Comparison of ENCODE assay signal across 8 cellular contexts in genomic region chr7:100427762-100428198, GRCh38. TPM values are rescaled to one million over a fixed set of nuclear protein-coding genes. Genes with fewer than 3 reads are reported as not detected.
DNase-seq lines count a peak whose midpoint lies in the region; ATAC-seq and TF ChIP-seq lines count a peak whose summit lies in the region.

No MANE protein-coding gene starts in this region.

- H2BK12ac ChIP-seq in H9 (ENCODE audit: insufficient read length, low read depth, low read length), result no peak overlapping the region

- peaks cover 4 to 14% of the 10 kb centered on the region in 2 experiments; a peak in 3 of 5 replicates for H3K9me3 Mint-ChIP-seq in H9
- H3K9me3 Mint-ChIP-seq in activated CD4-positive, alpha-beta memory T cell treated with anti-CD3 and anti-CD28 coated beads, Interleukin-2, amount 10 ng/mL, durations not matched to agents 7 days and 5 days, result no peaks in the 10 kb centered on the region

- H3K4me1 ChIP-seq in H9 (ENCODE audit: insufficient read depth, low read length) (no peaks in the 10 kb centered on the region), gastroesophageal sphincter (peaks cover 0 to 35% (median 21%) of the 10 kb centered on the region in 3 donors)

- no peak overlapping the region for H3K14ac ChIP-seq in H9 (ENCODE audit: insufficient read depth, low read length)

- H3K79me2 ChIP-seq in H9 (ENCODE audit: insufficient read depth, low read length), result no peaks in the 10 kb centered on the region; the same call in 1 of the 2 replicates

- ATAC-seq in gastroesophageal sphincter, result no peak

- no peak overlapping the region for H2BK15ac ChIP-seq in H9 (ENCODE audit: low read depth, low read length)

- no peaks in the 10 kb centered on the region for H4K20me1 ChIP-seq in H9 (ENCODE audit: control insufficient read depth, insufficient read depth, insufficient read length)

- no peak overlapping the region for H2AK5ac ChIP-seq in H9 (ENCODE audit: insufficient read length, low read length)

- no peak for TF ChIP-seq CTCF in H9 (conservative IDR thresholded peaks at IDR 0.05)
- no peak for TF ChIP-seq CTCF in gastroesophageal sphincter (IDR thresholded peaks at IDR 0.05)

- H3K4me3 ChIP-seq in gastroesophageal sphincter (peak overlapping the region; percentile 91 to 95), skeletal muscle cell (ENCODE audit: low read depth, low read length) (peak overlapping the region; percentile 80)

- H3K9me3 ChIP-seq in H9 (ENCODE audit: control insufficient read depth, low read depth, low read length) (no peaks in the 10 kb centered on the region), gastroesophageal sphincter (no peaks in the 10 kb centered on the region)

- no peak overlapping the region; a peak in 1 of 7 replicates for H3K27ac Mint-ChIP-seq in H9
- H3K27ac Mint-ChIP-seq in activated CD4-positive, alpha-beta memory T cell treated with anti-CD3 and anti-CD28 coated beads, Interleukin-2, amount 10 ng/mL, durations not matched to agents 7 days and 5 days, result peak overlapping the region; percentile 100

- H4K8ac ChIP-seq in H9 (replicated peaks; ENCODE audit: insufficient read length, low read depth, low read length), result no peak overlapping the region

- no peak overlapping the region for H3K56ac ChIP-seq in H9 (ENCODE audit: insufficient read length, low read depth, low read length)

- H3K36me3 Mint-ChIP-seq in H9 (ENCODE audit: insufficient read depth in 1 of 3, low read depth in 3 of 3), result peaks cover 15 to 24% (median 18%) of the 10 kb centered on the region in 3 experiments
- peaks cover 38% of the 10 kb centered on the region for H3K36me3 Mint-ChIP-seq in activated CD4-positive, alpha-beta memory T cell treated with anti-CD3 and anti-CD28 coated beads, Interleukin-2, amount 10 ng/mL, durations not matched to agents 7 days and 5 days (ENCODE audit: low read depth)

- H3K79me1 ChIP-seq in H9 (ENCODE audit: insufficient read depth, low read depth, low read length, poor library complexity, severe bottlenecking), result peaks cover 3% of the 10 kb centered on the region

- H3K27ac ChIP-seq in H9 (ENCODE audit: insufficient read length, low read depth, low read length) (no peak overlapping the region), gastroesophageal sphincter (peak overlapping the region in 3 of 4 donors; percentile 98 to 99 (median 99))

- H3K18ac ChIP-seq in H9 (ENCODE audit: insufficient read length, low read depth, low read length), result no peak overlapping the region

- H3K36me3 ChIP-seq in gastroesophageal sphincter, result peaks cover 0 to 28% of the 10 kb centered on the region in 2 donors

- no CpG with 5 or more reads among the region's 16 CpGs for WGBS in H9 (ENCODE audit: extremely low coverage, insufficient read length, low lambda C conversion rate)
- whole genome bisulfite sequencing in gastroesophageal sphincter (ENCODE audit: low coverage in 1 of 2), 2 donors, result 44 to 70% methylated on average over 5 to 7 of the region's 16 CpGs

- peaks cover 25% of the 10 kb centered on the region for H3K27me3 Mint-ChIP-seq in H9 (ENCODE audit: low read depth)
- peaks cover 3% of the 10 kb centered on the region for H3K27me3 Mint-ChIP-seq in activated CD4-positive, alpha-beta memory T cell treated with anti-CD3 and anti-CD28 coated beads, Interleukin-2, amount 10 ng/mL, durations not matched to agents 7 days and 5 days

- no peak overlapping the region for H2BK20ac ChIP-seq in H9 (ENCODE audit: low read depth, low read length, poor library complexity, severe bottlenecking)

- no peak overlapping the region for H2AFZ ChIP-seq in H9 (ENCODE audit: low read length)

- no peak overlapping the region for H4K91ac ChIP-seq in H9 (ENCODE audit: insufficient read length, low read depth, low read length)

- H2BK5ac ChIP-seq in H9 (ENCODE audit: insufficient read length, low read length), result no peak overlapping the region

- no peak for TF ChIP-seq EP300 in gastroesophageal sphincter (IDR thresholded peaks at IDR 0.05)

- H3K23ac ChIP-seq in H9 (ENCODE audit: insufficient read length, low read depth, low read length), result no peak overlapping the region

- peak overlapping the region; percentile 68 for H3K4me2 ChIP-seq in H9 (ENCODE audit: insufficient read depth, insufficient read length, low read length)

- peak overlapping the region; percentile 95 to 98; a peak in 3 of 5 replicates for H3K4me3 Mint-ChIP-seq in H9
- H3K4me3 Mint-ChIP-seq in activated CD4-positive, alpha-beta memory T cell treated with anti-CD3 and anti-CD28 coated beads, Interleukin-2, amount 10 ng/mL, durations not matched to agents 7 days and 5 days, result peak overlapping the region; percentile 92

- H3K4ac ChIP-seq in H9 (ENCODE audit: low read depth, low read length), result no peak overlapping the region

- H3K27me3 ChIP-seq in H9 (ENCODE audit: insufficient read depth, low read length), result no peaks in the 10 kb centered on the region
- H3K27me3 ChIP-seq in gastroesophageal sphincter, result no peaks in the 10 kb centered on the region

- peaks cover 21 to 25% of the 10 kb centered on the region in 2 experiments for H3K4me1 Mint-ChIP-seq in H9
- H3K4me1 Mint-ChIP-seq in activated CD4-positive, alpha-beta memory T cell treated with anti-CD3 and anti-CD28 coated beads, Interleukin-2, amount 10 ng/mL, durations not matched to agents 7 days and 5 days, result peaks cover 40% of the 10 kb centered on the region

- CTCF ChIA-PET in activated CD4-positive, alpha-beta memory T cell treated with anti-CD3 and anti-CD28 coated beads, Interleukin-2, amount 10 ng/mL, durations not matched to agents 7 days and 5 days (lab: Charles Lee), result interaction anchor here (0.8 to 2.7 kb wide), 7 partner anchors 9 to 425 kb away, joined by 4 to 9 read pairs (median 5); partner anchors contain the start of genes MOSPD3, PPP1R35 and SLC12A9

- H2BK120ac ChIP-seq in H9 (ENCODE audit: low read depth, low read length, poor library complexity, severe bottlenecking), result no peak overlapping the region

- H4K5ac ChIP-seq in H9 (ENCODE audit: insufficient read length, low read depth, low read length), result no peak overlapping the region

- peaks cover 4% of the 10 kb centered on the region for H3K23me2 ChIP-seq in H9 (ENCODE audit: insufficient read length, low read depth, low read length, poor library complexity, severe bottlenecking)

- no peak for TF ChIP-seq POLR2A in gastroesophageal sphincter (IDR thresholded peaks at IDR 0.05)

- H3K9ac ChIP-seq in H9 (ENCODE audit: extremely low read depth, insufficient read length, low read length), result no peak overlapping the region

- no peak overlapping the region for H3T11ph ChIP-seq in H9 (ENCODE audit: low read length)

- POLR2A ChIA-PET in activated CD4-positive, alpha-beta memory T cell treated with anti-CD3 and anti-CD28 coated beads, Interleukin-2, amount 10 ng/mL, durations not matched to agents 7 days and 5 days (lab: Charles Lee), result interaction anchor here (0.7 to 3.2 kb wide), 22 partner anchors 9 to 870 kb away, joined by 3 to 43 read pairs (median 10); partner anchors contain the start of genes AP4M1, FBXO24, LRCH4 and MCM7

- DNase-seq in H9 (no peak), skeletal muscle cell (ENCODE audit: low read depth) (no peak), NCI-H2196 (lab: John Stamatoyannopoulos, UW; ENCODE audit: unreplicated experiment) (no peak), H4 (ENCODE audit: low spot score) (no peak), NCI-H510A treated with DMSO at 0.1 percent for 48 hours (lab: John Stamatoyannopoulos, UW) (no peak)
- no peak for DNase-seq in activated CD4-positive, alpha-beta memory T cell treated with anti-CD3 and anti-CD28 coated beads, Interleukin-2, amount 10 ng/mL, durations not matched to agents 7 days and 5 days
- DNase-seq in stimulated activated CD4-positive, alpha-beta T cell treated with anti-CD3 and anti-CD28 coated beads, Interleukin-1b, Interleukin-23, amount 100 ng/mL, for 48 hours, result no peak

RNA-seq across cellular contexts. Expression of gene ZCWPW1, which starts 0.7 kb away (rescaled TPM):
- total RNA-seq in H9 (2021) (1.1 and 1.3 TPM in 2 replicates), gastroesophageal sphincter (1 to 10 TPM; 4.9 to 8.2 (median 5.8) TPM)
- 1 to 10 TPM; 2.7 to 3.0 TPM for total RNA-seq in activated CD4-positive, alpha-beta memory T cell treated with anti-CD3 and anti-CD28 coated beads, Interleukin-2, amount 10 ng/mL, durations not matched to agents 7 days and 5 days
- 1.9 and 2.2 TPM in 2 replicates for total RNA-seq in H4 (2014; rRNA removed; shearing (Covaris generic))

RNA-seq across cellular contexts. Expression of gene MEPCE, which starts 1.9 kb away (rescaled TPM):
- total RNA-seq in H9 (2021) (68.0 and 69.0 TPM in 2 replicates), gastroesophageal sphincter (10 to 100 TPM; 27.9 to 34.2 (median 30.8) TPM)
- 10 to 100 TPM; 36.7 to 40.1 TPM for total RNA-seq in activated CD4-positive, alpha-beta memory T cell treated with anti-CD3 and anti-CD28 coated beads, Interleukin-2, amount 10 ng/mL, durations not matched to agents 7 days and 5 days
- total RNA-seq in H4 (2014; rRNA removed; shearing (Covaris generic)), result 25.8 and 28.5 TPM in 2 replicates

RNA-seq across cellular contexts. Expression of gene PPP1R35, which starts 8.5 kb away (rescaled TPM):
- 37.4 and 40.2 TPM in 2 replicates for total RNA-seq in H9 (2021)
- total RNA-seq in activated CD4-positive, alpha-beta memory T cell treated with anti-CD3 and anti-CD28 coated beads, Interleukin-2, amount 10 ng/mL, durations not matched to agents 7 days and 5 days, result 100 to 1,000 TPM; 100 to 101 TPM
- 10 to 100 TPM; 19.9 to 26.3 (median 20.7) TPM for total RNA-seq in gastroesophageal sphincter
- 22.6 and 31.5 TPM in 2 replicates for total RNA-seq in H4 (2014; rRNA removed; shearing (Covaris generic))

RNA-seq across cellular contexts. Expression of gene SPACDR, which starts 36.3 kb away (rescaled TPM):
- total RNA-seq in H9 (2021) (0.39 TPM in 1 of 2 replicates, not detected in the other), gastroesophageal sphincter (under 1 TPM in 1 of 4 donors, not detected in 3; 0.67 TPM)
- 1 to 10 TPM; 4.0 to 4.3 TPM for total RNA-seq in activated CD4-positive, alpha-beta memory T cell treated with anti-CD3 and anti-CD28 coated beads, Interleukin-2, amount 10 ng/mL, durations not matched to agents 7 days and 5 days
- total RNA-seq in H4 (2014; rRNA removed; shearing (Covaris generic)), result 0.84 and 1.0 TPM in 2 replicates

RNA-seq across cellular contexts. Expression of gene TSC22D4, which starts 51.2 kb away (rescaled TPM):
- total RNA-seq in H9 (2021) (17.2 and 17.5 TPM in 2 replicates), gastroesophageal sphincter (10 to 100 TPM; 20.2 to 38.1 (median 26.1) TPM)
- total RNA-seq in activated CD4-positive, alpha-beta memory T cell treated with anti-CD3 and anti-CD28 coated beads, Interleukin-2, amount 10 ng/mL, durations not matched to agents 7 days and 5 days, result 100 to 1,000 TPM; 133 to 136 TPM
- 19.4 and 28.2 TPM in 2 replicates for total RNA-seq in H4 (2014; rRNA removed; shearing (Covaris generic))
